Comparison of ENCODE assay signal across 1 cellular context in the genomic region with DNA sequence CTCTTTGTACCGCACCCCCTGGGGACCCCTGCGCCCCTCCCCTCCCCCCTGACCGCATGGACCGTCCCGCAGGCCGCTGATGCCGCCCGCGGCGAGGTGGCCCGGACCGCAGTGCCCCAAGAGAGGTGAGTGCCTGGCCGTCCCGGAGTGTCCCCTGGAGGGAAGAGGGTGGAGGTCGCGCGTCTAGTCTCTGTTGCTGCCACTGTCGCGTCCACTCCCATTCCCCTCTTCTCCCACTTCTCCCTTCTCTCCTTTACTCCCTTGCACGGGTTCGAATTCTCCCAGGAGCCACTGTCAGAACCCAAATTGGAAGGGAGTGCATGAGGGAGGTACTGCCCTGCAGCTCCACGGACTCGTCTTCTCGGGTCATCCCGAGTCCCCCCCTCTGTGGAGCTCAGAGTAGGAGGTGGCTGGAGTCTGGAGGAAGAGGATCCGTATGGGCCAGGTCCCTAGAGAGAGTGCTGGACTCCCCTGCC.
TF ChIP-seq lines count a peak whose summit lies in the region.

No MANE protein-coding gene starts in this region.

TF ChIP-seq in endothelial cell of umbilical vein, 7 proteins besides CTCF, POLR2A, EP300 and RAD21:
- TF ChIP-seq POLR2AphosphoS5 (IDR thresholded peaks at IDR 0.05; ENCODE audit: insufficient read depth, low read depth, low read length) (no peak), EZH2 (IDR thresholded peaks at IDR 0.05; ENCODE audit: borderline replicate concordance, low read depth, low read length, severe bottlenecking) (no peak), FOS (IDR thresholded peaks at IDR 0.05; ENCODE audit: borderline replicate concordance, insufficient read depth, low read length) (no peak), JUN (IDR thresholded peaks at IDR 0.05; ENCODE audit: borderline replicate concordance, insufficient read depth, insufficient read length, low read depth) (no peak), MYC (IDR thresholded peaks at IDR 0.05; ENCODE audit: low read depth, low read length) (no peak), GATA2 (IDR thresholded peaks at IDR 0.05; ENCODE audit: insufficient read depth, insufficient read length, low read depth, low read length) (no peak)
- TF ChIP-seq, protein P1, sequence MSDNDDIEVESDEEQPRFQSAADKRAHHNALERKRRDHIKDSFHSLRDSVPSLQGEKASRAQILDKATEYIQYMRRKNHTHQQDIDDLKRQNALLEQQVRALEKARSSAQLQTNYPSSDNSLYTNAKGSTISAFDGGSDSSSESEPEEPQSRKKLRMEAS (IDR thresholded peaks at IDR 0.05; ENCODE audit: insufficient read depth, insufficient read length): no peak
